Comparison of ENCODE assay signal across 21 cellular contexts in the genomic region with DNA sequence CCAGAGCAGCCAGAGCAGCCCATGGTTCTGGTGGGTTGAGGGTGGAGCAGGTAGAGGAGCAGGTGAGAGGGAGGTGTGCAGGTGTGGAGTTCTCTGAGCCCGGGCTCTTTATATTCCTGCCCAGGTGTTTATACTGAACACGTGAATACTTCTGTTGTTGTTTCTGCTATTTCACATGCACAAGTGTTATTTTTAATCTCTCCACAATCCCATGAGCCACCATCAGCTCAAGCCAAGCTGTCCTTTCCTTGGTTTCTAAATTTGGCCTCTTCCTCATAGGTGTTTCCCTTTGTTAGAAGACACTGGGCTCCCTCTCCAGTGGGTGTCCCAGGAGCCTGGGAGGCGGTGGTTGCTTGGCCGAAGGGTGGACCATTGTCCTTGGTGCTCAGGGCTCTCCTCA.
"Had no signal": no experiment of that assay in that cellular context is flagged by ENCODE, and none has a peak within 500 bp of the region (broad histone marks: within the 10 kb centered on the region; RNA-seq: fewer than 3 reads in every experiment).

A gene with protein sequence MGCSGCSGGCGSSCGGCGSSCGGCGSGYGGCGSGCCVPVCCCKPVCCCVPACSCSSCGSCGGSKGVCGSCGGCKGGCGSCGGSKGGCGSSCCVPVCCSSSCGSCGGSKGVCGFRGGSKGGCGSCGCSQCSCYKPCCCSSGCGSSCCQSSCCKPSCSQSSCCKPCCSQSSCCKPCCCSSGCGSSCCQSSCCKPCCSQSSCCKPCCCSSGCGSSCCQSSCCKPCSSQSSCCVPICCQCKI (minus strand): TSS at position 101 of the 400 bp plus-strand sequence. CDS start 78 bp downstream, at position 23.

- H3K9me3 Mint-ChIP-seq: activated CD4-positive, alpha-beta T cell treated with anti-CD3 and anti-CD28 coated beads, Interleukin-2, amount 10 ng/mL, durations not matched to agents 24 days and 14 days; activated naive CD4-positive, alpha-beta T cell treated with anti-CD3 and anti-CD28 coated beads for 36 hours; activated naive CD8-positive, alpha-beta T cell treated with anti-CD3 and anti-CD28 coated beads, Interleukin-2, amount 50 U/mL, for 24 hours; activated T-cell treated with anti-CD3 and anti-CD28 coated beads, Interleukin-2, amount 50 U/mL, for 24 hours had no signal

- H3K27me3 ChIP-seq: vagina had no signal

- DNase-seq: activated CD4-positive, alpha-beta T cell treated with anti-CD3 and anti-CD28 coated beads, Interleukin-2, amount 10 ng/mL, durations not matched to agents 24 days and 14 days; activated CD8-positive, alpha-beta T cell treated with anti-CD3 and anti-CD28 coated beads, Interleukin-2, amount 10 ng/mL, durations not matched to agents 7 days and 5 days; activated naive CD4-positive, alpha-beta T cell treated with anti-CD3 and anti-CD28 coated beads for 36 hours; activated naive CD8-positive, alpha-beta T cell treated with anti-CD3 and anti-CD28 coated beads, Interleukin-2, amount 50 U/mL, for 24 hours; activated T-cell treated with anti-CD3 and anti-CD28 coated beads, Interleukin-2, amount 50 U/mL, for 24 hours; anterior cingulate cortex; central memory CD4-positive, alpha-beta T cell; endodermal cell; foreskin melanocyte; glutamatergic neuron; hippocampal formation; islet precursor cell; midbrain; psoas muscle; right cardiac atrium; stimulated activated naive CD8-positive, alpha-beta T cell treated with anti-CD3 and anti-CD28 coated beads, Interleukin-15, Interleukin-2, amounts not matched to agents 100 U/mL and 50 U/mL, for 24 hours had no signal

- H3K4me3 ChIP-seq: dorsolateral prefrontal cortex, psoas muscle, tibial nerve, vagina had no signal

- ATAC-seq: activated CD8-positive, alpha-beta T cell treated with anti-CD3 and anti-CD28 coated beads, Interleukin-2, amount 10 ng/mL, durations not matched to agents 7 days and 5 days; activated naive CD8-positive, alpha-beta T cell treated with anti-CD3 and anti-CD28 coated beads, Interleukin-2, amount 50 U/mL, for 24 hours; left lobe of liver; right cardiac atrium; stimulated activated naive CD8-positive, alpha-beta T cell treated with anti-CD3 and anti-CD28 coated beads, Interleukin-15, Interleukin-2, amounts not matched to agents 100 U/mL and 50 U/mL, for 24 hours had no signal

- H3K4me1 ChIP-seq: psoas muscle, tibial nerve, vagina had no signal

- H3K36me3 Mint-ChIP-seq: brain had no signal

- H3K27ac Mint-ChIP-seq: activated CD4-positive, alpha-beta T cell treated with anti-CD3 and anti-CD28 coated beads, Interleukin-2, amount 10 ng/mL, durations not matched to agents 24 days and 14 days; activated CD8-positive, alpha-beta T cell treated with anti-CD3 and anti-CD28 coated beads, Interleukin-2, amount 10 ng/mL, durations not matched to agents 7 days and 5 days; activated naive CD4-positive, alpha-beta T cell treated with anti-CD3 and anti-CD28 coated beads for 36 hours; activated naive CD8-positive, alpha-beta T cell treated with anti-CD3 and anti-CD28 coated beads, Interleukin-2, amount 50 U/mL, for 24 hours; activated T-cell treated with anti-CD3 and anti-CD28 coated beads, Interleukin-2, amount 50 U/mL, for 24 hours; endodermal cell had no signal

- H3K4me3 Mint-ChIP-seq: activated CD4-positive, alpha-beta T cell treated with anti-CD3 and anti-CD28 coated beads, Interleukin-2, amount 10 ng/mL, durations not matched to agents 24 days and 14 days; activated CD8-positive, alpha-beta T cell treated with anti-CD3 and anti-CD28 coated beads, Interleukin-2, amount 10 ng/mL, durations not matched to agents 7 days and 5 days; activated naive CD4-positive, alpha-beta T cell treated with anti-CD3 and anti-CD28 coated beads for 36 hours; activated naive CD8-positive, alpha-beta T cell treated with anti-CD3 and anti-CD28 coated beads, Interleukin-2, amount 50 U/mL, for 24 hours; activated T-cell treated with anti-CD3 and anti-CD28 coated beads, Interleukin-2, amount 50 U/mL, for 24 hours; endodermal cell had no signal

- H3K9me3 ChIP-seq: psoas muscle, tibial nerve, vagina had no signal

- H3K36me3 ChIP-seq: tibial nerve, vagina had no signal

- H3K27ac ChIP-seq: dorsolateral prefrontal cortex, psoas muscle, tibial nerve, vagina had no signal
